Comparison of ENCODE assay signal across 3 cellular contexts in the genomic region with DNA sequence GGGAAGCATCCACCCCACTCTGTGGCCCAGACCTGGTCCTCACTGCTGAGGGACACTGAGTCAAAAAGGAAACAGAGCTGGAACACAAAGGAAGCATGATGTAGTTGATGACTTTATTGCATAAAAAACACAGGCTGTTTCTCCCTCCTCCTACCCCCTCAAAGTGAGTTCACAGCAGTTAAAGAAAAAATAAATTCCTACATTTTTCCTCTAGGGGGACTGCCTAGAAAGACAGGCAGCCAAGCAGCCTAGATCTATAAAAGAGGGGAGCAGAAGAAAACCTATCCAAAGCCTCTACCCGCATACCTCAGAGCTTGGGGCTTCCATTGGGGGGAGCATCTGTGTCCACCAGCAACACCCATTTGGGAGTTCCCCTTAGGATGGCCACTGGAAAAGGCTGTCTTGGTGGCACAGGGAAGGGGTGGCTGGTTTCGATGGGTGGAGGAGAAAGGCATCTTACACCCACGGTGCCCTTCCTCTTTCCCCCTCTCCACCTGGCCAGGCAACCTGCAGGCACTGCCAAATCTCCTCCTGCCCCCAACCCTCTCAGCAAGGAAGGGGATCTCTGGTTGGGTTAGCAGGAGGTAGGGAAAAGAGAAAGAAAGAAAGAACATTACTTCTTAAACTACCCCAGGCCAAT.
TF ChIP-seq lines count a peak whose summit lies in the region.

No MANE protein-coding gene starts in this region.

TF ChIP-seq in SK-N-SH, 30 proteins besides CTCF, POLR2A, EP300 and RAD21:
- peak; percentile 26 for TF ChIP-seq SMC3 (IDR thresholded peaks at IDR 0.05; ENCODE audit: low read depth, low read length)
- TF ChIP-seq, protein P1, sequence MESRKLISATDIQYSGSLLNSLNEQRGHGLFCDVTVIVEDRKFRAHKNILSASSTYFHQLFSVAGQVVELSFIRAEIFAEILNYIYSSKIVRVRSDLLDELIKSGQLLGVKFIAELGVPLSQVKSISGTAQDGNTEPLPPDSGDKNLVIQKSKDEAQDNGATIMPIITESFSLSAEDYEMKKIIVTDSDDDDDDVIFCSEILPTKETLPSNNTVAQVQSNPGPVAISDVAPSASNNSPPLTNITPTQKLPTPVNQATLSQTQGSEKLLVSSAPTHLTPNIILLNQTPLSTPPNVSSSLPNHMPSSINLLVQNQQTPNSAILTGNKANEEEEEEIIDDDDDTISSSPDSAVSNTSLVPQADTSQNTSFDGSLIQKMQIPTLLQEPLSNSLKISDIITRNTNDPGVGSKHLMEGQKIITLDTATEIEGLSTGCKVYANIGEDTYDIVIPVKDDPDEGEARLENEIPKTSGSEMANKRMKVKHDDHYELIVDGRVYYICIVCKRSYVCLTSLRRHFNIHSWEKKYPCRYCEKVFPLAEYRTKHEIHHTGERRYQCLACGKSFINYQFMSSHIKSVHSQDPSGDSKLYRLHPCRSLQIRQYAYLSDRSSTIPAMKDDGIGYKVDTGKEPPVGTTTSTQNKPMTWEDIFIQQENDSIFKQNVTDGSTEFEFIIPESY (IDR thresholded peaks at IDR 0.05; ENCODE audit: borderline replicate concordance, low read depth), result no peak
- TF ChIP-seq NFIC (IDR thresholded peaks at IDR 0.05; ENCODE audit: borderline replicate concordance), result no peak
- TF ChIP-seq, protein P2, sequence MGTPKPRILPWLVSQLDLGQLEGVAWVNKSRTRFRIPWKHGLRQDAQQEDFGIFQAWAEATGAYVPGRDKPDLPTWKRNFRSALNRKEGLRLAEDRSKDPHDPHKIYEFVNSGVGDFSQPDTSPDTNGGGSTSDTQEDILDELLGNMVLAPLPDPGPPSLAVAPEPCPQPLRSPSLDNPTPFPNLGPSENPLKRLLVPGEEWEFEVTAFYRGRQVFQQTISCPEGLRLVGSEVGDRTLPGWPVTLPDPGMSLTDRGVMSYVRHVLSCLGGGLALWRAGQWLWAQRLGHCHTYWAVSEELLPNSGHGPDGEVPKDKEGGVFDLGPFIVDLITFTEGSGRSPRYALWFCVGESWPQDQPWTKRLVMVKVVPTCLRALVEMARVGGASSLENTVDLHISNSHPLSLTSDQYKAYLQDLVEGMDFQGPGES (IDR thresholded peaks at IDR 0.05; ENCODE audit: low read depth, low read length), result no peak
- no peak for TF ChIP-seq FOXJ3 (CRISPR knock-in tag; IDR thresholded peaks at IDR 0.05)
- no peak for TF ChIP-seq RXRA (IDR thresholded peaks at IDR 0.05; ENCODE audit: borderline replicate concordance, low read depth)

TF ChIP-seq in SK-N-SH treated with all-trans-retinoic acid at 6 μM for 48 hours, 23 proteins besides CTCF, POLR2A, EP300 and RAD21 (continues in another document):
- TF ChIP-seq ZNF565 (CRISPR knock-in tag; conservative IDR thresholded peaks at IDR 0.05; ENCODE audit: low read depth) (no peak), ESRRG (CRISPR knock-in tag; IDR thresholded peaks at IDR 0.05) (no peak), ZFP30 (CRISPR knock-in tag; IDR thresholded peaks at IDR 0.05) (no peak), BACH2 (CRISPR knock-in tag; IDR thresholded peaks at IDR 0.05; ENCODE audit: borderline replicate concordance) (no peak), PPARA (CRISPR knock-in tag; IDR thresholded peaks at IDR 0.05; ENCODE audit: borderline replicate concordance) (no peak), SNAI2 (CRISPR knock-in tag; IDR thresholded peaks at IDR 0.05) (no peak), TOX (CRISPR knock-in tag; IDR thresholded peaks at IDR 0.05; ENCODE audit: borderline replicate concordance) (no peak), ISL1 (CRISPR knock-in tag; IDR thresholded peaks at IDR 0.05) (no peak), RARB (CRISPR knock-in tag; IDR thresholded peaks at IDR 0.05) (no peak), CSDC2 (CRISPR knock-in tag; IDR thresholded peaks at IDR 0.05) (no peak), ZNF70 (CRISPR knock-in tag; IDR thresholded peaks at IDR 0.05) (no peak), TCF4 (CRISPR knock-in tag; IDR thresholded peaks at IDR 0.05; ENCODE audit: borderline replicate concordance) (no peak)
- TF ChIP-seq, protein P3, sequence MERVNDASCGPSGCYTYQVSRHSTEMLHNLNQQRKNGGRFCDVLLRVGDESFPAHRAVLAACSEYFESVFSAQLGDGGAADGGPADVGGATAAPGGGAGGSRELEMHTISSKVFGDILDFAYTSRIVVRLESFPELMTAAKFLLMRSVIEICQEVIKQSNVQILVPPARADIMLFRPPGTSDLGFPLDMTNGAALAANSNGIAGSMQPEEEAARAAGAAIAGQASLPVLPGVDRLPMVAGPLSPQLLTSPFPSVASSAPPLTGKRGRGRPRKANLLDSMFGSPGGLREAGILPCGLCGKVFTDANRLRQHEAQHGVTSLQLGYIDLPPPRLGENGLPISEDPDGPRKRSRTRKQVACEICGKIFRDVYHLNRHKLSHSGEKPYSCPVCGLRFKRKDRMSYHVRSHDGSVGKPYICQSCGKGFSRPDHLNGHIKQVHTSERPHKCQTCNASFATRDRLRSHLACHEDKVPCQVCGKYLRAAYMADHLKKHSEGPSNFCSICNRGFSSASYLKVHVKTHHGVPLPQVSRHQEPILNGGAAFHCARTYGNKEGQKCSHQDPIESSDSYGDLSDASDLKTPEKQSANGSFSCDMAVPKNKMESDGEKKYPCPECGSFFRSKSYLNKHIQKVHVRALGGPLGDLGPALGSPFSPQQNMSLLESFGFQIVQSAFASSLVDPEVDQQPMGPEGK (CRISPR knock-in tag; IDR thresholded peaks at IDR 0.05; ENCODE audit: borderline replicate concordance), result no peak
- TF ChIP-seq, protein P4, sequence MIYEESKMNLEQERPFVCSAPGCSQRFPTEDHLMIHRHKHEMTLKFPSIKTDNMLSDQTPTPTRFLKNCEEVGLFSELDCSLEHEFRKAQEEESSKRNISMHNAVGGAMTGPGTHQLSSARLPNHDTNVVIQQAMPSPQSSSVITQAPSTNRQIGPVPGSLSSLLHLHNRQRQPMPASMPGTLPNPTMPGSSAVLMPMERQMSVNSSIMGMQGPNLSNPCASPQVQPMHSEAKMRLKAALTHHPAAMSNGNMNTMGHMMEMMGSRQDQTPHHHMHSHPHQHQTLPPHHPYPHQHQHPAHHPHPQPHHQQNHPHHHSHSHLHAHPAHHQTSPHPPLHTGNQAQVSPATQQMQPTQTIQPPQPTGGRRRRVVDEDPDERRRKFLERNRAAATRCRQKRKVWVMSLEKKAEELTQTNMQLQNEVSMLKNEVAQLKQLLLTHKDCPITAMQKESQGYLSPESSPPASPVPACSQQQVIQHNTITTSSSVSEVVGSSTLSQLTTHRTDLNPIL (CRISPR knock-in tag; IDR thresholded peaks at IDR 0.05; ENCODE audit: low read depth), result no peak
- TF ChIP-seq, protein P5, sequence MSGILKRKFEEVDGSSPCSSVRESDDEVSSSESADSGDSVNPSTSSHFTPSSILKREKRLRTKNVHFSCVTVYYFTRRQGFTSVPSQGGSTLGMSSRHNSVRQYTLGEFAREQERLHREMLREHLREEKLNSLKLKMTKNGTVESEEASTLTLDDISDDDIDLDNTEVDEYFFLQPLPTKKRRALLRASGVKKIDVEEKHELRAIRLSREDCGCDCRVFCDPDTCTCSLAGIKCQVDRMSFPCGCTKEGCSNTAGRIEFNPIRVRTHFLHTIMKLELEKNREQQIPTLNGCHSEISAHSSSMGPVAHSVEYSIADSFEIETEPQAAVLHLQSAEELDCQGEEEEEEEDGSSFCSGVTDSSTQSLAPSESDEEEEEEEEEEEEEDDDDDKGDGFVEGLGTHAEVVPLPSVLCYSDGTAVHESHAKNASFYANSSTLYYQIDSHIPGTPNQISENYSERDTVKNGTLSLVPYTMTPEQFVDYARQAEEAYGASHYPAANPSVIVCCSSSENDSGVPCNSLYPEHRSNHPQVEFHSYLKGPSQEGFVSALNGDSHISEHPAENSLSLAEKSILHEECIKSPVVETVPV (CRISPR knock-in tag; IDR thresholded peaks at IDR 0.05), result no peak
- TF ChIP-seq, protein P6, sequence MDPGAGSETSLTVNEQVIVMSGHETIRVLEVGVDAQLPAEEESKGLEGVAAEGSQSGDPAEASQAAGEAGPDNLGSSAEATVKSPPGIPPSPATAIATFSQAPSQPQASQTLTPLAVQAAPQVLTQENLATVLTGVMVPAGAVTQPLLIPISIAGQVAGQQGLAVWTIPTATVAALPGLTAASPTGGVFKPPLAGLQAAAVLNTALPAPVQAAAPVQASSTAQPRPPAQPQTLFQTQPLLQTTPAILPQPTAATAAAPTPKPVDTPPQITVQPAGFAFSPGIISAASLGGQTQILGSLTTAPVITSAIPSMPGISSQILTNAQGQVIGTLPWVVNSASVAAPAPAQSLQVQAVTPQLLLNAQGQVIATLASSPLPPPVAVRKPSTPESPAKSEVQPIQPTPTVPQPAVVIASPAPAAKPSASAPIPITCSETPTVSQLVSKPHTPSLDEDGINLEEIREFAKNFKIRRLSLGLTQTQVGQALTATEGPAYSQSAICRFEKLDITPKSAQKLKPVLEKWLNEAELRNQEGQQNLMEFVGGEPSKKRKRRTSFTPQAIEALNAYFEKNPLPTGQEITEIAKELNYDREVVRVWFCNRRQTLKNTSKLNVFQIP (CRISPR knock-in tag; IDR thresholded peaks at IDR 0.05; ENCODE audit: borderline replicate concordance, low read depth), result no peak

TF ChIP-seq in H1, 55 proteins besides CTCF, POLR2A, EP300 and RAD21 (continues in another document):
- TF ChIP-seq GTF2F1 (IDR thresholded peaks at IDR 0.05; ENCODE audit: borderline replicate concordance, low read depth, low read length) (no peak), RBBP5 (IDR thresholded peaks at IDR 0.05; ENCODE audit: borderline replicate concordance, low read depth, low read length) (no peak), YY1 (IDR thresholded peaks at IDR 0.05; ENCODE audit: low read depth, low read length) (no peak), SP1 (IDR thresholded peaks at IDR 0.05; ENCODE audit: low read depth, low read length) (no peak), TCF12 (IDR thresholded peaks at IDR 0.05; ENCODE audit: low read depth, low read length) (no peak), KDM1A (IDR thresholded peaks at IDR 0.05; ENCODE audit: borderline replicate concordance, low read length) (no peak), HDAC2 (IDR thresholded peaks at IDR 0.05; ENCODE audit: borderline replicate concordance in 1 of 2, low read depth in 2 of 2, low read length in 2 of 2) (no peak), PHF8 (conservative IDR thresholded peaks at IDR 0.05; ENCODE audit: low read depth, low read length) (no peak), BACH1 (IDR thresholded peaks at IDR 0.05; ENCODE audit: low read length) (no peak), CHD1 (IDR thresholded peaks at IDR 0.05; ENCODE audit: low read depth, low read length) (no peak)
- TF ChIP-seq, protein P7, sequence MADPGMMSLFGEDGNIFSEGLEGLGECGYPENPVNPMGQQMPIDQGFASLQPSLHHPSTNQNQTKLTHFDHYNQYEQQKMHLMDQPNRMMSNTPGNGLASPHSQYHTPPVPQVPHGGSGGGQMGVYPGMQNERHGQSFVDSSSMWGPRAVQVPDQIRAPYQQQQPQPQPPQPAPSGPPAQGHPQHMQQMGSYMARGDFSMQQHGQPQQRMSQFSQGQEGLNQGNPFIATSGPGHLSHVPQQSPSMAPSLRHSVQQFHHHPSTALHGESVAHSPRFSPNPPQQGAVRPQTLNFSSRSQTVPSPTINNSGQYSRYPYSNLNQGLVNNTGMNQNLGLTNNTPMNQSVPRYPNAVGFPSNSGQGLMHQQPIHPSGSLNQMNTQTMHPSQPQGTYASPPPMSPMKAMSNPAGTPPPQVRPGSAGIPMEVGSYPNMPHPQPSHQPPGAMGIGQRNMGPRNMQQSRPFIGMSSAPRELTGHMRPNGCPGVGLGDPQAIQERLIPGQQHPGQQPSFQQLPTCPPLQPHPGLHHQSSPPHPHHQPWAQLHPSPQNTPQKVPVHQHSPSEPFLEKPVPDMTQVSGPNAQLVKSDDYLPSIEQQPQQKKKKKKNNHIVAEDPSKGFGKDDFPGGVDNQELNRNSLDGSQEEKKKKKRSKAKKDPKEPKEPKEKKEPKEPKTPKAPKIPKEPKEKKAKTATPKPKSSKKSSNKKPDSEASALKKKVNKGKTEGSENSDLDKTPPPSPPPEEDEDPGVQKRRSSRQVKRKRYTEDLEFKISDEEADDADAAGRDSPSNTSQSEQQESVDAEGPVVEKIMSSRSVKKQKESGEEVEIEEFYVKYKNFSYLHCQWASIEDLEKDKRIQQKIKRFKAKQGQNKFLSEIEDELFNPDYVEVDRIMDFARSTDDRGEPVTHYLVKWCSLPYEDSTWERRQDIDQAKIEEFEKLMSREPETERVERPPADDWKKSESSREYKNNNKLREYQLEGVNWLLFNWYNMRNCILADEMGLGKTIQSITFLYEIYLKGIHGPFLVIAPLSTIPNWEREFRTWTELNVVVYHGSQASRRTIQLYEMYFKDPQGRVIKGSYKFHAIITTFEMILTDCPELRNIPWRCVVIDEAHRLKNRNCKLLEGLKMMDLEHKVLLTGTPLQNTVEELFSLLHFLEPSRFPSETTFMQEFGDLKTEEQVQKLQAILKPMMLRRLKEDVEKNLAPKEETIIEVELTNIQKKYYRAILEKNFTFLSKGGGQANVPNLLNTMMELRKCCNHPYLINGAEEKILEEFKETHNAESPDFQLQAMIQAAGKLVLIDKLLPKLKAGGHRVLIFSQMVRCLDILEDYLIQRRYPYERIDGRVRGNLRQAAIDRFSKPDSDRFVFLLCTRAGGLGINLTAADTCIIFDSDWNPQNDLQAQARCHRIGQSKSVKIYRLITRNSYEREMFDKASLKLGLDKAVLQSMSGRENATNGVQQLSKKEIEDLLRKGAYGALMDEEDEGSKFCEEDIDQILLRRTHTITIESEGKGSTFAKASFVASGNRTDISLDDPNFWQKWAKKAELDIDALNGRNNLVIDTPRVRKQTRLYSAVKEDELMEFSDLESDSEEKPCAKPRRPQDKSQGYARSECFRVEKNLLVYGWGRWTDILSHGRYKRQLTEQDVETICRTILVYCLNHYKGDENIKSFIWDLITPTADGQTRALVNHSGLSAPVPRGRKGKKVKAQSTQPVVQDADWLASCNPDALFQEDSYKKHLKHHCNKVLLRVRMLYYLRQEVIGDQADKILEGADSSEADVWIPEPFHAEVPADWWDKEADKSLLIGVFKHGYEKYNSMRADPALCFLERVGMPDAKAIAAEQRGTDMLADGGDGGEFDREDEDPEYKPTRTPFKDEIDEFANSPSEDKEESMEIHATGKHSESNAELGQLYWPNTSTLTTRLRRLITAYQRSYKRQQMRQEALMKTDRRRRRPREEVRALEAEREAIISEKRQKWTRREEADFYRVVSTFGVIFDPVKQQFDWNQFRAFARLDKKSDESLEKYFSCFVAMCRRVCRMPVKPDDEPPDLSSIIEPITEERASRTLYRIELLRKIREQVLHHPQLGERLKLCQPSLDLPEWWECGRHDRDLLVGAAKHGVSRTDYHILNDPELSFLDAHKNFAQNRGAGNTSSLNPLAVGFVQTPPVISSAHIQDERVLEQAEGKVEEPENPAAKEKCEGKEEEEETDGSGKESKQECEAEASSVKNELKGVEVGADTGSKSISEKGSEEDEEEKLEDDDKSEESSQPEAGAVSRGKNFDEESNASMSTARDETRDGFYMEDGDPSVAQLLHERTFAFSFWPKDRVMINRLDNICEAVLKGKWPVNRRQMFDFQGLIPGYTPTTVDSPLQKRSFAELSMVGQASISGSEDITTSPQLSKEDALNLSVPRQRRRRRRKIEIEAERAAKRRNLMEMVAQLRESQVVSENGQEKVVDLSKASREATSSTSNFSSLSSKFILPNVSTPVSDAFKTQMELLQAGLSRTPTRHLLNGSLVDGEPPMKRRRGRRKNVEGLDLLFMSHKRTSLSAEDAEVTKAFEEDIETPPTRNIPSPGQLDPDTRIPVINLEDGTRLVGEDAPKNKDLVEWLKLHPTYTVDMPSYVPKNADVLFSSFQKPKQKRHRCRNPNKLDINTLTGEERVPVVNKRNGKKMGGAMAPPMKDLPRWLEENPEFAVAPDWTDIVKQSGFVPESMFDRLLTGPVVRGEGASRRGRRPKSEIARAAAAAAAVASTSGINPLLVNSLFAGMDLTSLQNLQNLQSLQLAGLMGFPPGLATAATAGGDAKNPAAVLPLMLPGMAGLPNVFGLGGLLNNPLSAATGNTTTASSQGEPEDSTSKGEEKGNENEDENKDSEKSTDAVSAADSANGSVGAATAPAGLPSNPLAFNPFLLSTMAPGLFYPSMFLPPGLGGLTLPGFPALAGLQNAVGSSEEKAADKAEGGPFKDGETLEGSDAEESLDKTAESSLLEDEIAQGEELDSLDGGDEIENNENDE (IDR thresholded peaks at IDR 0.05; ENCODE audit: insufficient replicate concordance, low read length), result no peak
- TF ChIP-seq, protein P8, sequence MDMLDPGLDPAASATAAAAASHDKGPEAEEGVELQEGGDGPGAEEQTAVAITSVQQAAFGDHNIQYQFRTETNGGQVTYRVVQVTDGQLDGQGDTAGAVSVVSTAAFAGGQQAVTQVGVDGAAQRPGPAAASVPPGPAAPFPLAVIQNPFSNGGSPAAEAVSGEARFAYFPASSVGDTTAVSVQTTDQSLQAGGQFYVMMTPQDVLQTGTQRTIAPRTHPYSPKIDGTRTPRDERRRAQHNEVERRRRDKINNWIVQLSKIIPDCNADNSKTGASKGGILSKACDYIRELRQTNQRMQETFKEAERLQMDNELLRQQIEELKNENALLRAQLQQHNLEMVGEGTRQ (IDR thresholded peaks at IDR 0.05; ENCODE audit: low read length), result no peak
